1 cellular context compared by ENCODE assay signal in genomic region chr2:69642709-69643601, GRCh38.
A peak's percentile ranks its signal among the peaks of the same experiment; 100 is the strongest.
TF ChIP-seq lines count a peak whose summit lies in the region.

No MANE protein-coding gene starts in this region.

TF ChIP-seq in SK-N-SH, 30 proteins besides CTCF, POLR2A, EP300 and RAD21 (continued from another document):
- no peak for TF ChIP-seq MAX (IDR thresholded peaks at IDR 0.05; ENCODE audit: low read depth)
- TF ChIP-seq USF1 (IDR thresholded peaks at IDR 0.05; ENCODE audit: borderline replicate concordance, low read depth): no peak
- no peak for TF ChIP-seq FOXJ3 (CRISPR knock-in tag; IDR thresholded peaks at IDR 0.05)
- TF ChIP-seq JUND (IDR thresholded peaks at IDR 0.05): peak; percentile 72
- peak; percentile 3; the same call in 1 of the 2 replicates for TF ChIP-seq MXI1 (IDR thresholded peaks at IDR 0.05; ENCODE audit: low read depth, low read length)
- peak; percentile 31; the same call in 1 of the 2 replicates for TF ChIP-seq PBX3 (IDR thresholded peaks at IDR 0.05)
TF ChIP-seq in SK-N-SH: peak in this region for 6.
